Comparison of ENCODE assay signal across 8 cellular contexts in genomic region chr20:3794701-3795420, GRCh38. TPM values are rescaled to one million over a fixed set of nuclear protein-coding genes. Genes with fewer than 3 reads are reported as not detected.
A peak's percentile ranks its signal among the peaks of the same experiment; 100 is the strongest.
DNase-seq lines count a peak whose midpoint lies in the region; ATAC-seq, FAIRE-seq and TF ChIP-seq lines count a peak whose summit lies in the region.

No MANE protein-coding gene starts in this region.

- H3K9me3 ChIP-seq in OCI-LY3 (ENCODE audit: insufficient read depth, low read length) (no peaks in the 10 kb centered on the region), endodermal cell (ENCODE audit: control insufficient read depth, low read length) (no peaks in the 10 kb centered on the region), pancreas (no peaks in the 10 kb centered on the region)

- H3K4me1 Mint-ChIP-seq in endodermal cell, result peaks cover 13% of the 10 kb centered on the region

- H3K4me2 ChIP-seq in OCI-LY3 (ENCODE audit: low read length), result peak overlapping the region; percentile 79

- peaks cover 26% of the 10 kb centered on the region for H3K4me1 ChIP-seq in OCI-LY3 (ENCODE audit: low read length)
- H3K4me1 ChIP-seq in endodermal cell (ENCODE audit: control insufficient read depth, insufficient read depth, low read length), result peaks cover 9% of the 10 kb centered on the region
- peaks cover 0 to 7% (median 0%) of the 10 kb centered on the region in 3 donors for H3K4me1 ChIP-seq in pancreas
- H3K4me1 ChIP-seq in foreskin keratinocyte, result no peaks in the 10 kb centered on the region

- H3K27me3 ChIP-seq in OCI-LY3 (ENCODE audit: low read depth, low read length), result no peaks in the 10 kb centered on the region
- no peaks in the 10 kb centered on the region for H3K27me3 ChIP-seq in endodermal cell (ENCODE audit: control insufficient read depth, insufficient read depth, low read length, poor library complexity, severe bottlenecking)
- H3K27me3 ChIP-seq in pancreas, result no peaks in the 10 kb centered on the region
- H3K27me3 ChIP-seq in foreskin keratinocyte, result no peaks in the 10 kb centered on the region

- H3K4me3 ChIP-seq in OCI-LY3 (ENCODE audit: low read length), result peak overlapping the region; percentile 86
- H3K4me3 ChIP-seq in endodermal cell (ENCODE audit: low read length), result peak overlapping the region; percentile 92
- peak overlapping the region in 2 of 4 donors; percentile 54 to 72 for H3K4me3 ChIP-seq in pancreas

- WGBS in endodermal cell (ENCODE audit: insufficient coverage in 1 of 2, insufficient read length in 1 of 2), 2 experiments, result 90 to 91% methylated on average over 20 to 25 of the region's 25 CpGs
- WGBS in pancreas, 2 donors, result 85 to 89% methylated on average over 25 of the region's 25 CpGs

- H3K27me3 Mint-ChIP-seq in endodermal cell (ENCODE audit: insufficient read depth), result peaks cover 22% of the 10 kb centered on the region

- no peak for FAIRE-seq in pancreas (lab: Jason Lieb, UNC)

- no peaks in the 10 kb centered on the region for H3K9me3 Mint-ChIP-seq in endodermal cell

- H3K27ac ChIP-seq in C4-2B (peak overlapping the region; percentile 83), OCI-LY3 (ENCODE audit: low read length) (peak overlapping the region; percentile 78; the same call in 1 of the 2 replicates), endodermal cell (ENCODE audit: low read depth, low read length) (no peak overlapping the region), pancreas (peak overlapping the region in 3 of 4 donors; percentile 59 to 92 (median 74)), foreskin keratinocyte (no peak overlapping the region)

- peak overlapping the region; percentile 80 for H3K4me3 Mint-ChIP-seq in endodermal cell

- intact Hi-C loops in pancreas (cut with DNase I), result no loop called here

- no peak overlapping the region for H3K27ac Mint-ChIP-seq in endodermal cell

- no peaks in the 10 kb centered on the region for H4K20me1 ChIP-seq in OCI-LY3 (ENCODE audit: insufficient read depth, low read length)

- no peak for ATAC-seq in pancreas
- ATAC-seq in foreskin keratinocyte, result no peak
- ATAC-seq in GM21723 (IDR thresholded peaks at IDR 0.05; ENCODE audit: unreplicated experiment), result no peak
- no peak for ATAC-seq in HG03135 (IDR thresholded peaks at IDR 0.05; ENCODE audit: unreplicated experiment)

- H3K9ac ChIP-seq in OCI-LY3 (ENCODE audit: low read length), result peak overlapping the region; percentile 95
- H3K9ac ChIP-seq in endodermal cell (ENCODE audit: extremely low read depth, low read length, poor library complexity, severe bottlenecking), result no peak overlapping the region

- no peak for TF ChIP-seq CTCF in C4-2B (conservative IDR thresholded peaks at IDR 0.05)
- TF ChIP-seq CTCF in OCI-LY3 (IDR thresholded peaks at IDR 0.05; ENCODE audit: low read depth, low read length), result no peak
- TF ChIP-seq CTCF in endodermal cell (conservative IDR thresholded peaks at IDR 0.05), result no peak
- TF ChIP-seq CTCF in pancreas (IDR thresholded peaks at IDR 0.05), result no peak
- no peak for TF ChIP-seq CTCF in foreskin keratinocyte (conservative IDR thresholded peaks at IDR 0.05)

- H2AFZ ChIP-seq in OCI-LY3 (ENCODE audit: low read depth, low read length), result peak overlapping the region; percentile 92

- H3K79me2 ChIP-seq in OCI-LY3 (ENCODE audit: low read length), result peaks cover 8% of the 10 kb centered on the region

- H3K36me3 Mint-ChIP-seq in endodermal cell (ENCODE audit: low read depth), result no peaks in the 10 kb centered on the region

- DNase-seq in endodermal cell (no peak), pancreas (peak in 2 of 6 donors; percentile 33 to 62), NCI-H1048 (lab: John Stamatoyannopoulos, UW) (no peak), foreskin keratinocyte (no peak)

- H3K36me3 ChIP-seq in OCI-LY3 (replicated peaks; ENCODE audit: low read depth, low read length) (peaks cover 11% of the 10 kb centered on the region), endodermal cell (ENCODE audit: control insufficient read depth, insufficient read depth, low read length) (peaks cover 4% of the 10 kb centered on the region), pancreas (no peaks in the 10 kb centered on the region)

RNA-seq across cellular contexts. Expression of gene CDC25B, which starts 1.2 kb away (rescaled TPM):
- total RNA-seq in endodermal cell (10 to 100 TPM; 25.7 to 33.6 TPM), pancreas (10 to 100 TPM in 2 of 6 donors, 1 to 10 TPM in 4; 3.7 to 13.5 (median 5.0) TPM), foreskin keratinocyte (58.4 and 69.9 TPM in 2 replicates)
- 52.9 TPM for polyA plus RNA-seq in endodermal cell (2013, experiment 1 of 2)
- 52.3 TPM for polyA plus RNA-seq in endodermal cell (2013, experiment 2 of 2)
- polyA plus RNA-seq in pancreas (10 to 100 TPM; 24.4 to 28.8 TPM), foreskin keratinocyte (47.5 and 64.1 TPM in 2 replicates)

RNA-seq across cellular contexts. Expression of gene CENPB, which starts 8.3 kb away (rescaled TPM):
- 10 to 100 TPM; 43.0 to 50.7 TPM for total RNA-seq in endodermal cell
- 43.7 TPM for polyA plus RNA-seq in endodermal cell (2013, experiment 1 of 2)
- polyA plus RNA-seq in endodermal cell (2013, experiment 2 of 2), result 43.5 TPM
- total RNA-seq in pancreas, result 10 to 100 TPM; 30.2 to 46.5 (median 39.3) TPM
- polyA plus RNA-seq in pancreas, result 10 to 100 TPM; 34.0 to 44.2 TPM
- total RNA-seq in foreskin keratinocyte, result 79.5 and 79.9 TPM in 2 replicates
- 67.2 and 68.9 TPM in 2 replicates for polyA plus RNA-seq in foreskin keratinocyte

RNA-seq across cellular contexts. Expression of gene SPEF1, which starts 13.6 kb away (rescaled TPM):
- under 1 TPM; 0.35 to 0.44 TPM for total RNA-seq in endodermal cell
- 0.57 TPM for polyA plus RNA-seq in endodermal cell (2013, experiment 1 of 2)
- 0.66 TPM for polyA plus RNA-seq in endodermal cell (2013, experiment 2 of 2)
- under 1 TPM; 0.20 to 0.55 (median 0.40) TPM for total RNA-seq in pancreas
- polyA plus RNA-seq in pancreas, result 1 to 10 TPM; 1.7 TPM
- total RNA-seq in foreskin keratinocyte, result 0.14 and 0.17 TPM in 2 replicates
- polyA plus RNA-seq in foreskin keratinocyte, result 0.14 and 0.16 TPM in 2 replicates

RNA-seq across cellular contexts. Expression of gene AP5S1, which starts 25.5 kb away (rescaled TPM):
- 1 to 10 TPM; 5.1 to 6.1 TPM for total RNA-seq in endodermal cell
- polyA plus RNA-seq in endodermal cell (2013, experiment 1 of 2), result 4.1 TPM
- 3.8 TPM for polyA plus RNA-seq in endodermal cell (2013, experiment 2 of 2)
- total RNA-seq in pancreas, result 1 to 10 TPM; 4.7 to 7.9 (median 6.8) TPM
- 1 to 10 TPM; 5.4 to 7.3 TPM for polyA plus RNA-seq in pancreas
- total RNA-seq in foreskin keratinocyte, result 11.9 and 12.5 TPM in 2 replicates
- 10.2 and 10.8 TPM in 2 replicates for polyA plus RNA-seq in foreskin keratinocyte

RNA-seq across cellular contexts. Expression of gene ADISSP, which starts 27.3 kb away (rescaled TPM):
- total RNA-seq in endodermal cell, result 10 to 100 TPM; 38.8 to 43.3 TPM
- polyA plus RNA-seq in endodermal cell (2013, experiment 1 of 2), result 55.3 TPM
- polyA plus RNA-seq in endodermal cell (2013, experiment 2 of 2), result 45.3 TPM
- 10 to 100 TPM in 3 of 6 donors, 1 to 10 TPM in 3; 5.0 to 13.0 (median 10.0) TPM for total RNA-seq in pancreas
- polyA plus RNA-seq in pancreas, result 10 to 100 TPM; 14.2 to 16.0 TPM
- 77.4 and 81.3 TPM in 2 replicates for total RNA-seq in foreskin keratinocyte
- polyA plus RNA-seq in foreskin keratinocyte, result 93.0 and 100 TPM in 2 replicates

Comparison
In these comparisons a context has a peak if more than half of its experiments do, and no peak if none do; other contexts are left out.
1. H3K27ac ChIP-seq: peak in C4-2B (single experiment), OCI-LY3 (single experiment) and pancreas (3 of 4); none in endodermal cell (single experiment) and foreskin keratinocyte (single experiment).